ENCODE assay signal across 22 cellular contexts in genomic region chr9:31372796-31373587, GRCh38.
"Had no signal": no experiment of that assay in that cellular context is flagged by ENCODE, and none has a peak within 500 bp of the region (broad histone marks: within the 10 kb centered on the region; RNA-seq: fewer than 3 reads in every experiment).

No MANE protein-coding gene starts in this region.

- H3K4me3 Mint-ChIP-seq: brain; endodermal cell; nephron; stimulated activated naive B cell treated with anti-CD40 and anti-IgM and Interleukin-4, amounts not matched to agents 10 μg/mL and 1 μg/mL and 100 μg/mL, for 72 hours; T-helper 2 cell treated with Interferon-gamma antibody and Interleukin-4, amounts not matched to agents 5 μg/mL and 100 μg/mL, for 36 hours had no signal

- H3K27me3 ChIP-seq: esophagus squamous epithelium, heart left ventricle had no signal

- ATAC-seq: activated naive CD4-positive, alpha-beta T cell treated with anti-CD3 and anti-CD28 coated beads, Interleukin-2, amount 50 U/mL, for 72 hours; heart left ventricle; sciatic nerve; stimulated activated naive B cell treated with anti-CD40 and anti-IgM and Interleukin-4, amounts not matched to agents 10 μg/mL and 1 μg/mL and 100 μg/mL, for 72 hours had no signal

- H3K36me3 Mint-ChIP-seq: brain; stimulated activated naive B cell treated with anti-CD40 and anti-IgM and Interleukin-4, amounts not matched to agents 10 μg/mL and 1 μg/mL and 100 μg/mL, for 72 hours had no signal

- H3K36me3 ChIP-seq: esophagus squamous epithelium, heart left ventricle, left ventricle myocardium inferior, prostate gland had no signal

- H3K27me3 Mint-ChIP-seq: brain; stimulated activated naive B cell treated with anti-CD40 and anti-IgM and Interleukin-4, amounts not matched to agents 10 μg/mL and 1 μg/mL and 100 μg/mL, for 72 hours had no signal

- H3K27ac ChIP-seq: esophagus squamous epithelium, heart left ventricle, left ventricle myocardium inferior, prostate gland had no signal

- H3K4me3 ChIP-seq: esophagus squamous epithelium, heart left ventricle, left ventricle myocardium inferior, prostate gland had no signal

- DNase-seq: activated CD4-positive, alpha-beta T cell treated with anti-CD3 and anti-CD28 coated beads, Interleukin-2, amount 50 U/mL, for 4 hours; activated CD4-positive, CD25-positive, alpha-beta regulatory T cell treated with anti-CD3 and anti-CD28 coated beads, Interleukin-2, amount 50 U/mL, for 72 hours; activated effector memory CD4-positive, alpha-beta T cell treated with Interleukin-2 at 50 U/mL for 16 hours; activated T-cell treated with anti-CD3 and anti-CD28 coated beads, Interleukin-2, amount 50 U/mL, for 1 hour; amygdala; cerebellar nuclear complex; endodermal cell; esophagus squamous epithelium; foreskin melanocyte; heart left ventricle; left ventricle myocardium inferior; mesendoderm; stimulated activated CD4-positive, alpha-beta T cell treated with anti-CD3 and anti-CD28 coated beads, Interleukin-2, amount 100 ng/mL, for 24 hours; stimulated activated naive B cell treated with anti-CD40 and anti-IgM and Interleukin-4, amounts not matched to agents 10 μg/mL and 1 μg/mL and 100 μg/mL, for 72 hours; substantia nigra; trophoblast cell had no signal

- H3K4me1 ChIP-seq: esophagus squamous epithelium, heart left ventricle, left ventricle myocardium inferior, prostate gland had no signal

- H3K27ac Mint-ChIP-seq: activated naive CD4-positive, alpha-beta T cell treated with anti-CD3 and anti-CD28 coated beads, Interleukin-2, amount 50 U/mL, for 72 hours; brain; endodermal cell; nephron; stimulated activated naive B cell treated with anti-CD40 and anti-IgM and Interleukin-4, amounts not matched to agents 10 μg/mL and 1 μg/mL and 100 μg/mL, for 72 hours; T-helper 2 cell treated with Interferon-gamma antibody and Interleukin-4, amounts not matched to agents 5 μg/mL and 100 μg/mL, for 36 hours had no signal

- H3K4me1 Mint-ChIP-seq: brain; nephron; stimulated activated naive B cell treated with anti-CD40 and anti-IgM and Interleukin-4, amounts not matched to agents 10 μg/mL and 1 μg/mL and 100 μg/mL, for 72 hours had no signal

- H3K9me3 Mint-ChIP-seq: stimulated activated naive B cell treated with anti-CD40 and anti-IgM and Interleukin-4, amounts not matched to agents 10 μg/mL and 1 μg/mL and 100 μg/mL, for 72 hours; T-helper 2 cell treated with Interferon-gamma antibody and Interleukin-4, amounts not matched to agents 5 μg/mL and 100 μg/mL, for 36 hours had no signal

- H3K9me3 ChIP-seq: esophagus squamous epithelium, heart left ventricle, left ventricle myocardium inferior, prostate gland had no signal
